Comparison of ENCODE assay signal across 22 cellular contexts in the genomic region with DNA sequence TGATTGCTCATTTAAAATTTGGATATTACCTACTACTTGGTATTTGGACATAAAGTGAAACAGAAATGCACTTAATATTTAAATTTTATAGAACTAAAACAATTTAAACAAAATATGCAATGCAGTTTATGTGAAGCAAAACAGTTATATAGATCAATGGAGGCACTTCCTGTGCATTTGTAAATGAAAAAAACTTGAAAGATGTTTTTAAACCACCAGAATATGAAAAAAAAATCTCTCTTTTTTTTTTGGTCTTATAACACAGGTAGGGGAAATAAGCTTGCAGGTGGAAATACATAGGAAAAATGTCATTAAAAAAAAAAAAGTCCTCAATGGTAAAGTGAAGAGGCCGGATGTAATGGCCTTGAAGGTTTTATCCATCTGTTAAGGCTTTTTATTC.
"Had no signal": no experiment of that assay in that cellular context is flagged by ENCODE, and none has a peak within 500 bp of the region (broad histone marks: within the 10 kb centered on the region; RNA-seq: fewer than 3 reads in every experiment).

No MANE protein-coding gene starts in this region.

- H3K4me1 ChIP-seq: body of pancreas, pancreas, psoas muscle, right atrium auricular region had no signal

- H3K9me3 Mint-ChIP-seq: natural killer cell treated with Interleukin-12 subunit alpha and Interleukin-12 subunit beta and Interleukin-15 and Interleukin-18, amount 100 ng/mL, for 72 hours; T-helper 2 cell treated with Interferon-gamma antibody and Interleukin-4, amounts not matched to agents 5 μg/mL and 100 μg/mL, for 36 hours had no signal

- H3K27me3 ChIP-seq: body of pancreas, foreskin keratinocyte, left lung, pancreas, right atrium auricular region, tibial nerve had no signal

- H3K4me3 Mint-ChIP-seq: activated CD4-positive, alpha-beta T cell treated with anti-CD3 and anti-CD28 coated beads, Interleukin-2, amount 10 ng/mL, durations not matched to agents 7 days and 5 days; activated CD8-positive, alpha-beta memory T cell treated with anti-CD3 and anti-CD28 coated beads, Interleukin-2, amount 10 ng/mL, durations not matched to agents 7 days and 5 days; activated CD8-positive, alpha-beta T cell treated with anti-CD3 and anti-CD28 coated beads for 36 hours; activated naive CD8-positive, alpha-beta T cell treated with anti-CD3 and anti-CD28 coated beads, Interleukin-2, amount 10 ng/mL, durations not matched to agents 7 days and 5 days; natural killer cell treated with Interleukin-12 subunit alpha and Interleukin-12 subunit beta and Interleukin-15 and Interleukin-18, amount 100 ng/mL, for 72 hours; stimulated activated naive CD8-positive, alpha-beta T cell treated with anti-CD3 and anti-CD28 coated beads, Interleukin-15, Interleukin-2, amounts not matched to agents 100 ng/mL and 50 ng/mL, for 24 hours; T-helper 2 cell treated with Interferon-gamma antibody and Interleukin-4, amounts not matched to agents 5 μg/mL and 100 μg/mL, for 36 hours had no signal

- DNase-seq: activated CD4-positive, alpha-beta T cell treated with anti-CD3 and anti-CD28 coated beads, Interleukin-2, amount 10 ng/mL, durations not matched to agents 7 days and 5 days; activated CD4-positive, CD25-positive, alpha-beta regulatory T cell treated with anti-CD3 and anti-CD28 coated beads, Interleukin-2, amount 50 U/mL, for 72 hours; activated CD8-positive, alpha-beta memory T cell treated with anti-CD3 and anti-CD28 coated beads, Interleukin-2, amount 10 ng/mL, durations not matched to agents 7 days and 5 days; activated CD8-positive, alpha-beta T cell treated with anti-CD3 and anti-CD28 coated beads for 36 hours; activated naive CD8-positive, alpha-beta T cell treated with anti-CD3 and anti-CD28 coated beads, Interleukin-2, amount 10 ng/mL, durations not matched to agents 7 days and 5 days; amygdala; body of pancreas; dermis blood vessel endothelial cell; effector CD8-positive, alpha-beta T cell; foreskin keratinocyte; left lung; pancreas; psoas muscle; stimulated activated CD4-positive, alpha-beta T cell treated with anti-CD3 and anti-CD28 coated beads, Interleukin-1b, Interleukin-23, amount 100 ng/mL, for 48 hours; substantia nigra; WERI-Rb-1 had no signal

- H3K27me3 Mint-ChIP-seq: activated CD4-positive, alpha-beta T cell treated with anti-CD3 and anti-CD28 coated beads, Interleukin-2, amount 10 ng/mL, durations not matched to agents 7 days and 5 days; activated CD8-positive, alpha-beta memory T cell treated with anti-CD3 and anti-CD28 coated beads, Interleukin-2, amount 10 ng/mL, durations not matched to agents 7 days and 5 days; activated CD8-positive, alpha-beta T cell treated with anti-CD3 and anti-CD28 coated beads for 36 hours; activated naive CD8-positive, alpha-beta T cell treated with anti-CD3 and anti-CD28 coated beads, Interleukin-2, amount 10 ng/mL, durations not matched to agents 7 days and 5 days; stimulated activated naive CD8-positive, alpha-beta T cell treated with anti-CD3 and anti-CD28 coated beads, Interleukin-15, Interleukin-2, amounts not matched to agents 100 ng/mL and 50 ng/mL, for 24 hours had no signal

- ATAC-seq: activated CD8-positive, alpha-beta memory T cell treated with anti-CD3 and anti-CD28 coated beads, Interleukin-2, amount 10 ng/mL, durations not matched to agents 7 days and 5 days; activated CD8-positive, alpha-beta T cell treated with anti-CD3 and anti-CD28 coated beads for 36 hours; body of pancreas; natural killer cell treated with Interleukin-12 subunit alpha and Interleukin-12 subunit beta and Interleukin-15 and Interleukin-18, amount 100 ng/mL, for 72 hours; pancreas; psoas muscle had no signal

- H3K27ac Mint-ChIP-seq: activated CD8-positive, alpha-beta memory T cell treated with anti-CD3 and anti-CD28 coated beads, Interleukin-2, amount 10 ng/mL, durations not matched to agents 7 days and 5 days; activated CD8-positive, alpha-beta T cell treated with anti-CD3 and anti-CD28 coated beads for 36 hours; activated naive CD8-positive, alpha-beta T cell treated with anti-CD3 and anti-CD28 coated beads, Interleukin-2, amount 10 ng/mL, durations not matched to agents 7 days and 5 days; natural killer cell treated with Interleukin-12 subunit alpha and Interleukin-12 subunit beta and Interleukin-15 and Interleukin-18, amount 100 ng/mL, for 72 hours; stimulated activated naive CD8-positive, alpha-beta T cell treated with anti-CD3 and anti-CD28 coated beads, Interleukin-15, Interleukin-2, amounts not matched to agents 100 ng/mL and 50 ng/mL, for 24 hours; T-helper 2 cell treated with Interferon-gamma antibody and Interleukin-4, amounts not matched to agents 5 μg/mL and 100 μg/mL, for 36 hours had no signal

- H3K36me3 Mint-ChIP-seq: activated naive CD8-positive, alpha-beta T cell treated with anti-CD3 and anti-CD28 coated beads, Interleukin-2, amount 10 ng/mL, durations not matched to agents 7 days and 5 days; natural killer cell treated with Interleukin-12 subunit alpha and Interleukin-12 subunit beta and Interleukin-15 and Interleukin-18, amount 100 ng/mL, for 72 hours had no signal

- H3K27ac ChIP-seq: body of pancreas, foreskin keratinocyte, pancreas, psoas muscle, right atrium auricular region, WERI-Rb-1 had no signal

- H3K36me3 ChIP-seq: left lung, pancreas, right atrium auricular region, WERI-Rb-1 had no signal

- H3K9me3 ChIP-seq: body of pancreas, pancreas, psoas muscle had no signal

- H3K4me3 ChIP-seq: body of pancreas, left lung, lung, pancreas, psoas muscle, right atrium auricular region, tibial nerve had no signal
